ENCODE assay signal across 20 cellular contexts in the genomic region with DNA sequence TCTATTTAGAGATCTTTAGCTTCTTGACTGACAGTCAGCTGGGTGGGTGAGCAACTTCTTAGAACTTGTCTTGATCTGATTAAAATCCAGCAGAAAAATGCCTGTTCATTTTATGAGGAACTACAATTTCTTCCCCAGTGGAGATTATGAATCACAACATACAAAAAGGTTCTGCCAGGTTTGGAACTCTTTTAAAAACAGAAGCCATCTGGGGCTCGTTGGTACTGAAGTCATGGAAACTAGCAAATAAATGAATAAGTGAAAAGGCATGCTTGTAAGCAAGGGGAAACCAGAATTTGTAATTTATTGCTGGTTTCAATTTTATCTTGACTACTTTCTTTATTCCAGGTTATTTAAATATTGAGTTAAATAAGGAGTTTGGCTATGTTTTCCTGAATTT.
DNase-seq lines count a peak whose midpoint lies in the region; TF ChIP-seq lines count a peak whose summit lies in the region.
"Had no signal": no experiment of that assay in that cellular context is flagged by ENCODE, and none has a peak within 500 bp of the region (broad histone marks: within the 10 kb centered on the region; RNA-seq: fewer than 3 reads in every experiment).

No MANE protein-coding gene starts in this region.

- 0 to 10% (median 8%) methylated on average over 1 of the region's 1 CpG for WGBS in adrenal gland, 4 donors

- no peak for TF ChIP-seq CTCF in adrenal gland (IDR thresholded peaks at IDR 0.05)

- intact Hi-C loops in adrenal gland (cut with DNase I) = no loop called here

- no peak overlapping the region for H3K4me3 ChIP-seq in adrenal gland
- H3K4me3 ChIP-seq: BLaER1, SJSA1 had no signal

- H3K27ac ChIP-seq in adrenal gland = no peak overlapping the region
- H3K27ac ChIP-seq: 22Rv1, BLaER1, SJSA1 had no signal

- H3K9me3 ChIP-seq in adrenal gland (replicated peaks in 1 of 3) = no peaks in the 10 kb centered on the region
- H3K9me3 ChIP-seq: BLaER1, SJSA1 had no signal

- no peaks in the 10 kb centered on the region for H3K4me1 ChIP-seq in adrenal gland (replicated peaks in 1 of 2)
- H3K4me1 ChIP-seq: BLaER1, SJSA1 had no signal

- peak; percentile 37 for DNase-seq in NCI-H1092 treated with DMSO at 0.1 percent for 48 hours (lab: John Stamatoyannopoulos, UW)
- DNase-seq in NCI-H1092 (lab: John Stamatoyannopoulos, UW) = no peak
- DNase-seq in OCI-M1 (lab: John Stamatoyannopoulos, UW) = peak; percentile 73
- peak; percentile 72 for DNase-seq in fibroblast of the conjunctiva (ENCODE audit: low read depth)
- DNase-seq in renal cortical epithelial cell (ENCODE audit: low read depth) = peak; percentile 63
- DNase-seq in adrenal gland = no peak
- DNase-seq in activated gamma-delta T cell (lab: John Stamatoyannopoulos, UW) = no peak
- DNase-seq in NOMO-1 treated with DMSO at 0.1 percent for 48 hours (lab: John Stamatoyannopoulos, UW; ENCODE audit: unreplicated experiment) = no peak
- DNase-seq: activated CD4-positive, alpha-beta T cell treated with anti-CD3 and anti-CD28 coated beads, Interleukin-2, amount 50 U/mL, for 48 hours; activated gamma-delta T cell treated with Interleukin-2 at 50 U/mL for 16 hours; EL; erythroblast; Karpas-422; NCI-H2107; NCI-H748 treated with DMSO at 0.1 percent for 48 hours; PC-3; stimulated activated CD4-positive, alpha-beta T cell treated with anti-CD3 and anti-CD28 coated beads, Interleukin-4, amount 100 ng/mL, for 24 hours had no signal

- H3K27me3 ChIP-seq in adrenal gland = no peaks in the 10 kb centered on the region
- H3K27me3 ChIP-seq: BLaER1, SJSA1 had no signal

- no peaks in the 10 kb centered on the region for H3K36me3 ChIP-seq in adrenal gland (replicated peaks in 1 of 2)
- H3K36me3 ChIP-seq: BLaER1, SJSA1 had no signal

- TF ChIP-seq POLR2A in adrenal gland (IDR thresholded peaks at IDR 0.05) = no peak

Comparison
In these comparisons a context has a peak if more than half of its experiments do, and no peak if none do; other contexts are left out.
1. DNase-seq: peak in NCI-H1092 treated with DMSO at 0.1 percent for 48 hours (single experiment), OCI-M1 (single experiment), fibroblast of the conjunctiva (single experiment) and renal cortical epithelial cell (single experiment); none in NCI-H1092 (single experiment), adrenal gland (0 of 7), activated gamma-delta T cell (single experiment) and NOMO-1 treated with DMSO at 0.1 percent for 48 hours (single experiment).